In genomic region chr6:52420668-52421358, GRCh38 we compare ENCODE assay signal across 7 cellular contexts. TPM values are rescaled to one million over a fixed set of nuclear protein-coding genes. Genes with fewer than 3 reads are reported as not detected.
DNase-seq lines count a peak whose midpoint lies in the region; ATAC-seq and TF ChIP-seq lines count a peak whose summit lies in the region.

No MANE protein-coding gene starts in this region.

- no peaks in the 10 kb centered on the region for H3K79me2 ChIP-seq in H9 (ENCODE audit: insufficient read depth, low read length)

- no peak overlapping the region for H2BK120ac ChIP-seq in H9 (ENCODE audit: low read depth, low read length, poor library complexity, severe bottlenecking)

- TF ChIP-seq CTCF in H9 (conservative IDR thresholded peaks at IDR 0.05) (no peak), dorsolateral prefrontal cortex (IDR thresholded peaks at IDR 0.05 in 54 of 56, conservative IDR thresholded peaks at IDR 0.05 in 2 of 56; ENCODE audit: low read depth in 1 of 56, partially characterized antibody in 56 of 56) (no peak)

- no peaks in the 10 kb centered on the region for H3K9me3 ChIP-seq in H9 (ENCODE audit: control insufficient read depth, low read depth, low read length)
- H3K9me3 ChIP-seq in mesodermal cell (ENCODE audit: control insufficient read depth, low read length), result no peaks in the 10 kb centered on the region

- peak overlapping the region; percentile 18; the same call in 1 of the 2 replicates for H3K14ac ChIP-seq in H9 (ENCODE audit: insufficient read depth, low read length)

- H3K4me3 ChIP-seq in dorsolateral prefrontal cortex (peak overlapping the region; percentile 49 to 100 (median 86)), mesodermal cell (ENCODE audit: extremely low read depth, insufficient read depth, low read length, poor library complexity, severe bottlenecking) (peak overlapping the region; percentile 76)

- H3K27me3 Mint-ChIP-seq in H9 (ENCODE audit: low read depth), result no peaks in the 10 kb centered on the region
- no peaks in the 10 kb centered on the region for H3K27me3 Mint-ChIP-seq in activated naive CD8-positive, alpha-beta T cell treated with anti-CD3 and anti-CD28 coated beads, Interleukin-2, amount 50 U/mL, for 24 hours

- H4K91ac ChIP-seq in H9 (ENCODE audit: insufficient read length, low read depth, low read length), result no peak overlapping the region

- H4K8ac ChIP-seq in H9 (replicated peaks; ENCODE audit: insufficient read length, low read depth, low read length), result no peak overlapping the region

- no peak overlapping the region for H2BK5ac ChIP-seq in H9 (ENCODE audit: insufficient read length, low read length)

- no peak overlapping the region for H3K56ac ChIP-seq in H9 (ENCODE audit: insufficient read length, low read depth, low read length)

- peaks cover 15% of the 10 kb centered on the region for H3K23me2 ChIP-seq in H9 (ENCODE audit: insufficient read length, low read depth, low read length, poor library complexity, severe bottlenecking)

- no peak overlapping the region for H2BK12ac ChIP-seq in H9 (ENCODE audit: insufficient read length, low read depth, low read length)

- H2BK15ac ChIP-seq in H9 (ENCODE audit: low read depth, low read length), result no peak overlapping the region

- no peaks in the 10 kb centered on the region for H3K36me3 ChIP-seq in mesodermal cell (ENCODE audit: control insufficient read depth, insufficient read depth, low read length)

- H3K9ac ChIP-seq in H9 (ENCODE audit: extremely low read depth, insufficient read length, low read length), result peak overlapping the region; percentile 57

- no peak overlapping the region for H3K23ac ChIP-seq in H9 (ENCODE audit: insufficient read length, low read depth, low read length)

- WGBS in H9 (ENCODE audit: extremely low coverage, insufficient read length, low lambda C conversion rate), result 100% methylated on average over 2 of the region's 21 CpGs
- 0% methylated on average over 19 to 20 of the region's 21 CpGs for WGBS in mesodermal cell (ENCODE audit: insufficient coverage in 2 of 2), 2 experiments

- peaks cover 2% of the 10 kb centered on the region; the same call in 1 of the 2 replicates for H3K4me1 ChIP-seq in H9 (ENCODE audit: insufficient read depth, low read length)
- peaks cover 46% of the 10 kb centered on the region for H3K4me1 ChIP-seq in mesodermal cell (ENCODE audit: control insufficient read depth, insufficient read depth, low read length, poor library complexity, severe bottlenecking)

- DNase-seq in H9 (peak; percentile 64), NCI-H526 treated with DMSO at 0.1 percent for 48 hours (lab: John Stamatoyannopoulos, UW) (peak; percentile 46), dorsolateral prefrontal cortex (peak in 4 of 10 donors; percentile 23 to 48 (median 43)), T-helper 9 cell (no peak)
- DNase-seq in activated naive CD8-positive, alpha-beta T cell treated with anti-CD3 and anti-CD28 coated beads, Interleukin-2, amount 50 U/mL, for 24 hours, result no peak

- H3K27ac Mint-ChIP-seq in H9, result no peak overlapping the region
- no peak overlapping the region for H3K27ac Mint-ChIP-seq in activated naive CD8-positive, alpha-beta T cell treated with anti-CD3 and anti-CD28 coated beads, Interleukin-2, amount 50 U/mL, for 24 hours

- H3K4ac ChIP-seq in H9 (ENCODE audit: low read depth, low read length), result no peak overlapping the region; the same call in 1 of the 2 replicates

- no peak overlapping the region for H4K5ac ChIP-seq in H9 (ENCODE audit: insufficient read length, low read depth, low read length)

- H2AFZ ChIP-seq in H9 (ENCODE audit: low read length), result peak overlapping the region; percentile 87

- no peak overlapping the region for H2BK20ac ChIP-seq in H9 (ENCODE audit: low read depth, low read length, poor library complexity, severe bottlenecking)

- peaks cover 14 to 26% of the 10 kb centered on the region in 2 experiments for H3K4me1 Mint-ChIP-seq in H9
- peaks cover 27% of the 10 kb centered on the region for H3K4me1 Mint-ChIP-seq in activated naive CD8-positive, alpha-beta T cell treated with anti-CD3 and anti-CD28 coated beads, Interleukin-2, amount 50 U/mL, for 24 hours

- H3T11ph ChIP-seq in H9 (ENCODE audit: low read length), result no peak overlapping the region

- H3K27me3 ChIP-seq in H9 (ENCODE audit: insufficient read depth, low read length), result no peaks in the 10 kb centered on the region
- no peaks in the 10 kb centered on the region for H3K27me3 ChIP-seq in dorsolateral prefrontal cortex

- no peaks in the 10 kb centered on the region for H4K20me1 ChIP-seq in H9 (ENCODE audit: control insufficient read depth, insufficient read depth, insufficient read length)

- intact Hi-C loops in dorsolateral prefrontal cortex (cut with DNase I), result loop anchor here (2.0 to 10.0 kb wide), 2 partner anchors 84 to 156 kb away; partner anchors contain the start of gene TRAM2 (in 2 of the 2)

- peak overlapping the region; percentile 55 for H3K18ac ChIP-seq in H9 (ENCODE audit: insufficient read length, low read depth, low read length)

- H3K79me1 ChIP-seq in H9 (ENCODE audit: insufficient read depth, low read depth, low read length, poor library complexity, severe bottlenecking), result no peaks in the 10 kb centered on the region

- H3K27ac ChIP-seq in H9 (ENCODE audit: insufficient read length, low read depth, low read length) (no peak overlapping the region), dorsolateral prefrontal cortex (peak overlapping the region in 48 of 59 donors; percentile 5 to 90 (median 76)), mesodermal cell (ENCODE audit: low read depth, low read length, severe bottlenecking) (peak overlapping the region; percentile 92)

- no peak overlapping the region for H2AK5ac ChIP-seq in H9 (ENCODE audit: insufficient read length, low read length)

- no peaks in the 10 kb centered on the region for H3K36me3 Mint-ChIP-seq in H9 (ENCODE audit: insufficient read depth in 1 of 3, low read depth in 3 of 3)
- no peaks in the 10 kb centered on the region for H3K36me3 Mint-ChIP-seq in activated naive CD8-positive, alpha-beta T cell treated with anti-CD3 and anti-CD28 coated beads, Interleukin-2, amount 50 U/mL, for 24 hours (ENCODE audit: low read depth)

- H3K9me3 Mint-ChIP-seq in H9, result no peaks in the 10 kb centered on the region
- H3K9me3 Mint-ChIP-seq in activated naive CD8-positive, alpha-beta T cell treated with anti-CD3 and anti-CD28 coated beads, Interleukin-2, amount 50 U/mL, for 24 hours, result no peaks in the 10 kb centered on the region

- ATAC-seq in activated naive CD8-positive, alpha-beta T cell treated with anti-CD3 and anti-CD28 coated beads, Interleukin-2, amount 50 U/mL, for 24 hours, result no peak
- ATAC-seq in GM19324 (IDR thresholded peaks at IDR 0.05; ENCODE audit: low FRiP score, unreplicated experiment), result no peak

- H3K4me2 ChIP-seq in H9 (ENCODE audit: insufficient read depth, insufficient read length, low read length), result peak overlapping the region; percentile 66

- H3K4me3 Mint-ChIP-seq in H9, result no peak overlapping the region
- no peak overlapping the region for H3K4me3 Mint-ChIP-seq in activated naive CD8-positive, alpha-beta T cell treated with anti-CD3 and anti-CD28 coated beads, Interleukin-2, amount 50 U/mL, for 24 hours

RNA-seq across cellular contexts. Expression of gene EFHC1, which starts 0.7 kb away (rescaled TPM):
- total RNA-seq in H9 (2021) (11.8 and 13.2 TPM in 2 replicates), dorsolateral prefrontal cortex (10 to 100 TPM; 18.1 to 39.8 (median 27.3) TPM)
- polyA plus RNA-seq in mesodermal cell (2013, experiment 1 of 2), result 29.5 TPM
- 29.5 TPM for polyA plus RNA-seq in mesodermal cell (2013, experiment 2 of 2)

RNA-seq across cellular contexts. Expression of gene PAQR8, which starts 58.9 kb away (rescaled TPM):
- total RNA-seq in H9 (2021), result 3.0 and 3.4 TPM in 2 replicates
- 100 to 1,000 TPM in 46 of 120 experiments, 10 to 100 TPM in 74; 40.1 to 180 (median 87.5) TPM for total RNA-seq in dorsolateral prefrontal cortex
- 18.8 TPM for polyA plus RNA-seq in mesodermal cell (2013, experiment 1 of 2)
- 18.5 TPM for polyA plus RNA-seq in mesodermal cell (2013, experiment 2 of 2)

Comparison
In these comparisons a context has a peak if more than half of its experiments do, and no peak if none do; other contexts are left out.
1. DNase-seq: peak in H9 (single experiment) and NCI-H526 treated with DMSO at 0.1 percent for 48 hours (single experiment); none in activated naive CD8-positive, alpha-beta T cell treated with anti-CD3 and anti-CD28 coated beads, Interleukin-2, amount 50 U/mL, for 24 hours (single experiment) and T-helper 9 cell (single experiment).